ENCODE assay signal across 27 cellular contexts in the genomic region with DNA sequence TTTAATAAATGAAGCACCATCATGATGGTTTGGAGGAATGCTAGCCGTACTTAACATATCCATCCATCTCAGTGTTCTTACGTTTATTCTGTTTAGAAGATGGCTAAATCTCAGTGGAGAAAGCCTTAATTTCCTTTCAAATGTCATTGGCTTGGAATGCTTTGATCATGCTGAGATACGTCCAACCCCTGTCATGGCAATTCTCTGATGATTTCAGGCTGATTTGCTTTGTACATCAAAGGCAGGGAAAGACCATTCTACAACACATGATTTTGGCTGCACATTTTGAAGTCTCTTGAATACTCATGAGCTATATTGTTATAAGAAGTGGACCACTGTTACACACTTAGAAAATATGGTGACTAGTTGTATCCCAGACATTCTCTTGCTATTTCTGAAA.
DNase-seq lines count a peak whose midpoint lies in the region; FAIRE-seq and TF ChIP-seq lines count a peak whose summit lies in the region.
"Had no signal": no experiment of that assay in that cellular context is flagged by ENCODE, and none has a peak within 500 bp of the region (broad histone marks: within the 10 kb centered on the region; RNA-seq: fewer than 3 reads in every experiment).

No MANE protein-coding gene starts in this region.

- H3K79me2 ChIP-seq in astrocyte (ENCODE audit: insufficient read depth, low read length): no peaks in the 10 kb centered on the region
- H3K79me2 ChIP-seq in smooth muscle cell (ENCODE audit: low read depth): no peaks in the 10 kb centered on the region

- H3K4me1 Mint-ChIP-seq in astrocyte (ENCODE audit: low read depth, unreplicated experiment): no peaks in the 10 kb centered on the region
- H3K4me1 Mint-ChIP-seq: CD14-positive monocyte; CD4-positive, alpha-beta memory T cell; CD4-positive, CD25-positive, alpha-beta regulatory T cell; CD8-positive, alpha-beta memory T cell had no signal

- no peak for TF ChIP-seq CTCF in astrocyte (IDR thresholded peaks at IDR 0.05; ENCODE audit: insufficient read depth, low read depth, low read length)
- TF ChIP-seq CTCF in bronchial epithelial cell (IDR thresholded peaks at IDR 0.05; ENCODE audit: insufficient read depth, low read length, severe bottlenecking): no peak
- TF ChIP-seq CTCF in smooth muscle cell (IDR thresholded peaks at IDR 0.05; ENCODE audit: borderline replicate concordance, insufficient read depth, poor library complexity, severe bottlenecking): no peak
- TF ChIP-seq CTCF in lower leg skin (IDR thresholded peaks at IDR 0.05): no peak
- no peak for TF ChIP-seq CTCF in GM13977 (IDR thresholded peaks at IDR 0.05; ENCODE audit: extremely low read depth, insufficient read depth, missing control alignments)

- DNase-seq in astrocyte (ENCODE audit: low read depth) (peak; percentile 25), bronchial epithelial cell (ENCODE audit: low read depth) (peak; percentile 3), smooth muscle cell (lab: John Stamatoyannopoulos, UW; ENCODE audit: unreplicated experiment) (no peak), lower leg skin (ENCODE audit: low spot score in 2 of 2) (no peak), GM13977 (ENCODE audit: low spot score) (no peak), T-helper 1 cell (no peak)
- DNase-seq: 8988T; ACHN; BE2C; C1 segment of cervical spinal cord; CD4-positive, alpha-beta memory T cell; CD4-positive, CD25-positive, alpha-beta regulatory T cell; CD8-positive, alpha-beta memory T cell; COR-L47; DMS 273 treated with DMSO at 0.1 percent for 48 hours; DMS153; DMS53; DMS79; DND-41; EL; GDM1 had no signal

- H3K9me3 ChIP-seq in astrocyte (ENCODE audit: insufficient read depth, low read depth, low read length) (no peaks in the 10 kb centered on the region), smooth muscle cell (replicated peaks; ENCODE audit: low read depth) (no peaks in the 10 kb centered on the region)
- H3K9me3 ChIP-seq: BE2C, BLaER1 had no signal

- H3K9me3 Mint-ChIP-seq in astrocyte (ENCODE audit: unreplicated experiment): no peaks in the 10 kb centered on the region

- H3K4me2 ChIP-seq in astrocyte (ENCODE audit: low read length): no peak overlapping the region
- H3K4me2 ChIP-seq in smooth muscle cell: no peak overlapping the region
- H3K4me2 ChIP-seq: BLaER1 had no signal

- H3K27me3 ChIP-seq in astrocyte (ENCODE audit: insufficient read depth, low read length) (no peaks in the 10 kb centered on the region), bronchial epithelial cell (ENCODE audit: control insufficient read depth, insufficient read depth, low read length) (no peaks in the 10 kb centered on the region), smooth muscle cell (ENCODE audit: low read depth) (no peaks in the 10 kb centered on the region)
- H3K27me3 ChIP-seq: BE2C, BLaER1 had no signal

- in situ Hi-C loops in GM13977 (cut with MboI; ENCODE audit: low pct_unique_long_range_greater_than_20kb, low sequenced_read_pairs, unreplicated experiment): no loop called here

- 34% methylated on average over 3 of the region's 3 CpGs for WGBS in smooth muscle cell (ENCODE audit: low lambda C conversion rate)
- 23 to 27% methylated on average over 3 of the region's 3 CpGs for WGBS in lower leg skin, 2 donors

- H3K36me3 Mint-ChIP-seq in astrocyte (ENCODE audit: low read depth, unreplicated experiment): no peaks in the 10 kb centered on the region
- H3K36me3 Mint-ChIP-seq: CD14-positive monocyte; CD4-positive, alpha-beta memory T cell; CD4-positive, CD25-positive, alpha-beta regulatory T cell; CD8-positive, alpha-beta memory T cell had no signal

- no peak overlapping the region for H3K27ac ChIP-seq in astrocyte (ENCODE audit: low read depth, low read length)
- H3K27ac ChIP-seq in smooth muscle cell (ENCODE audit: low read depth): no peak overlapping the region
- H3K27ac ChIP-seq: BLaER1 had no signal

- no peak overlapping the region for H3K27ac Mint-ChIP-seq in astrocyte (ENCODE audit: unreplicated experiment)
- H3K27ac Mint-ChIP-seq: CD14-positive monocyte; CD4-positive, alpha-beta memory T cell; CD4-positive, CD25-positive, alpha-beta regulatory T cell; CD8-positive, alpha-beta memory T cell had no signal

- H3K4me3 ChIP-seq in astrocyte (ENCODE audit: insufficient read depth, low read depth, low read length) (no peak overlapping the region), bronchial epithelial cell (ENCODE audit: low read depth, low read length) (no peak overlapping the region), smooth muscle cell (no peak overlapping the region), lower leg skin (ENCODE audit: low read depth, poor library complexity, severe bottlenecking) (no peak overlapping the region)
- H3K4me3 ChIP-seq: BLaER1, GM12878 had no signal

- intact Hi-C loops in lower leg skin (cut with DNase I; ENCODE audit: low total_unique reads): no loop called here

- no peak overlapping the region for H3K4me3 Mint-ChIP-seq in astrocyte (ENCODE audit: unreplicated experiment)
- H3K4me3 Mint-ChIP-seq: CD14-positive monocyte; CD4-positive, alpha-beta memory T cell; CD4-positive, CD25-positive, alpha-beta regulatory T cell; CD8-positive, alpha-beta memory T cell had no signal

- H3K9ac ChIP-seq in astrocyte (ENCODE audit: low read length): no peak overlapping the region
- no peak overlapping the region for H3K9ac ChIP-seq in smooth muscle cell (ENCODE audit: low read depth)
- H3K9ac ChIP-seq: BLaER1 had no signal

- no peak for TF ChIP-seq POLR2A in lower leg skin (IDR thresholded peaks at IDR 0.05)

- H3K4me1 ChIP-seq in astrocyte (ENCODE audit: insufficient read depth, low read length) (no peaks in the 10 kb centered on the region), smooth muscle cell (ENCODE audit: low read depth) (no peaks in the 10 kb centered on the region)
- H3K4me1 ChIP-seq: BE2C, BLaER1 had no signal

- H2AFZ ChIP-seq in astrocyte (ENCODE audit: low read depth, low read length) (no peak overlapping the region), smooth muscle cell (ENCODE audit: low read depth) (peak overlapping the region; percentile 33)

- H3K27me3 Mint-ChIP-seq in astrocyte (ENCODE audit: low read depth, unreplicated experiment): no peaks in the 10 kb centered on the region
- H3K27me3 Mint-ChIP-seq: CD4-positive, alpha-beta memory T cell; CD4-positive, CD25-positive, alpha-beta regulatory T cell; CD8-positive, alpha-beta memory T cell had no signal

- H4K20me1 ChIP-seq in astrocyte (ENCODE audit: insufficient read depth, low read length): no peaks in the 10 kb centered on the region
- no peaks in the 10 kb centered on the region for H4K20me1 ChIP-seq in smooth muscle cell (ENCODE audit: low read depth)
- H4K20me1 ChIP-seq: BLaER1 had no signal

- no peaks in the 10 kb centered on the region for H3F3A ChIP-seq in smooth muscle cell (ENCODE audit: low read depth)

- no peaks in the 10 kb centered on the region for H3K36me3 ChIP-seq in astrocyte (ENCODE audit: insufficient read depth, low read length)
- H3K36me3 ChIP-seq in bronchial epithelial cell (ENCODE audit: control insufficient read depth, insufficient read depth, low read length): no peaks in the 10 kb centered on the region
- no peaks in the 10 kb centered on the region for H3K36me3 ChIP-seq in smooth muscle cell (ENCODE audit: low read depth)
- H3K36me3 ChIP-seq: BE2C, BLaER1 had no signal

- FAIRE-seq in astrocyte (lab: Jason Lieb, UNC) (no peak), bronchial epithelial cell (lab: Jason Lieb, UNC) (no peak)
- FAIRE-seq: A204.1, GM12878, GM12892, GM19239 had no signal

Comparison
In these comparisons a context has a peak if more than half of its experiments do, and no peak if none do; other contexts are left out.
1. DNase-seq: peak in astrocyte (single experiment) and bronchial epithelial cell (single experiment); none in smooth muscle cell (single experiment), lower leg skin (0 of 2), GM13977 (single experiment) and T-helper 1 cell (0 of 5).